In the genomic region with DNA sequence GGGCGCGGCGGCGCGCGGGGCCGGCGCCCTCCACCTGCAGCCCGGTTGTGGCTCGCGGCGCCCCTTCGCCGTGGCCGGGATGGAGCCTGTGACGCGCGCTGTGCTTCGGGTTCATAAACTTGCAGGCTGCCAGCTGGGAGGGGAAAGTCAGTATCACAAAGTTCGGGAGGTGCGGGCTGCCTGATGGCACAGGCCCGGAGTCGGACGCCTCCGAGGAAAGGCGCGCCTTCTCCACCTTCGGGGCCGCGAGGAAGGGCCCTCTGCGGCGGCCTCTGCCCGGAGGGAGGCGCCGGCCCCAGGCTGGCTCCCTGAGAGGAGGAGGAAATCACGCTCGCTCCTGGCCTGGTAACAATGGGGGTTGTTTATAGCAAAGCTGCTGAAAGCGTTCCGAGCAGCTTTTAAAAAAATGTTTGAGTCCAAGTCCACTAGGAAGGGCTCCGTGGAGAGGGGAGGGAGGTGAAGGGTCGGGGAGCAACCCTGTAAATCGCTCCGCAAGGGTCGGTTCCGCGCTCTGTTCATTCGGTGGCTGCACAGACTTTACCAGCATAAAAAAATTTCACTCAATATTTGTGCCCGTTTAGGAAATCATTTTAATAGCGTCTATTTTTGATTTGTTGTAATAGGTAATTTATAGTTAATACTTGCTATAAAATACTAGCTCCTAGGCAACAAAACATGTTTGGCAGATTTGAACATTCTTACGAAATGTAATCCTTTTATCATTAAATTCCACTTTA, we compare ENCODE assay signal across 8 cellular contexts. TPM values are rescaled to one million over a fixed set of nuclear protein-coding genes. Genes with fewer than 3 reads are reported as not detected.
DNase-seq lines count a peak whose midpoint lies in the region; ATAC-seq and TF ChIP-seq lines count a peak whose summit lies in the region.

No MANE protein-coding gene starts in this region.

- H3K27me3 Mint-ChIP-seq in brain, result peaks cover 3% of the 10 kb centered on the region

- H3K27me3 ChIP-seq in BLaER1 treated with 17β-estradiol and CSF1 and Interleukin-3, amounts not matched to agents 10 nM and 100 nM, result peaks cover 31 to 54% (median 48%) of the 10 kb centered on the region in 11 experiments
- no peaks in the 10 kb centered on the region for H3K27me3 ChIP-seq in iPS DF 6.9 (ENCODE audit: control insufficient read depth, insufficient read depth, low read length)

- peak overlapping the region; percentile 74 to 97 (median 90) for H3K4me2 ChIP-seq in BLaER1 treated with 17β-estradiol and CSF1 and Interleukin-3, amounts not matched to agents 10 nM and 100 nM

- in situ Hi-C loops in SK-MEL-5 (cut with HindIII; ENCODE audit: low pct_unique_long_range_greater_than_20kb, low sequenced_read_pairs), result no loop called here

- peak; percentile 32 for ATAC-seq in GM19035 (IDR thresholded peaks at IDR 0.05; ENCODE audit: unreplicated experiment)
- ATAC-seq in HG03342 (IDR thresholded peaks at IDR 0.05; ENCODE audit: unreplicated experiment), result peak; percentile 33

- H3K4me3 ChIP-seq in BLaER1 treated with 17β-estradiol and CSF1 and Interleukin-3, amounts not matched to agents 10 nM and 100 nM, result peak overlapping the region; percentile 80 to 96 (median 90)
- H3K4me3 ChIP-seq in iPS DF 6.9 (ENCODE audit: low read length), result peak overlapping the region; percentile 95; the same call in 1 of the 2 replicates

- peak overlapping the region; percentile 37 to 71 (median 58); a peak in 18 of 22 replicates for H3K27ac ChIP-seq in BLaER1 treated with 17β-estradiol and CSF1 and Interleukin-3, amounts not matched to agents 10 nM and 100 nM
- no peak overlapping the region for H3K27ac ChIP-seq in iPS DF 6.9 (ENCODE audit: low read length)

- no peaks in the 10 kb centered on the region; a peak in 1 of 22 replicates for H3K9me3 ChIP-seq in BLaER1 treated with 17β-estradiol and CSF1 and Interleukin-3, amounts not matched to agents 10 nM and 100 nM (replicated peaks in 1 of 11)
- H3K9me3 ChIP-seq in iPS DF 6.9 (ENCODE audit: control insufficient read depth, insufficient read depth, low read length), result no peaks in the 10 kb centered on the region

- H3K9me3 Mint-ChIP-seq in brain, result peaks cover 0 to 7% (median 2%) of the 10 kb centered on the region in 5 experiments

- H3K4me3 Mint-ChIP-seq in brain, result peak overlapping the region; percentile 92 to 98 (median 97)

- H3K4me1 Mint-ChIP-seq in brain, result peaks cover 71% of the 10 kb centered on the region

- DNase-seq in SK-MEL-5 (ENCODE audit: low read depth, low spot score), result peak; percentile 59
- no peak for DNase-seq in iPS DF 6.9 (ENCODE audit: low read depth, low spot score)
- DNase-seq in putamen (ENCODE audit: low spot score), result peak; percentile 28
- DNase-seq in HPDE6-E6E7 (ENCODE audit: extremely low spot score), result no peak

- no peak for TF ChIP-seq CTCF in brain (conservative IDR thresholded peaks at IDR 0.05)

- peaks cover 41 to 55% (median 53%) of the 10 kb centered on the region in 11 experiments; a peak in 21 of 22 replicates for H4K20me1 ChIP-seq in BLaER1 treated with 17β-estradiol and CSF1 and Interleukin-3, amounts not matched to agents 10 nM and 100 nM

- peak overlapping the region; percentile 66 to 91 (median 80) for H3K9ac ChIP-seq in BLaER1 treated with 17β-estradiol and CSF1 and Interleukin-3, amounts not matched to agents 10 nM and 100 nM

- H3K4me1 ChIP-seq in BLaER1 treated with 17β-estradiol and CSF1 and Interleukin-3, amounts not matched to agents 10 nM and 100 nM, result peaks cover 25 to 45% (median 30%) of the 10 kb centered on the region in 10 experiments
- peaks cover 1% of the 10 kb centered on the region; the same call in 1 of the 2 replicates for H3K4me1 ChIP-seq in iPS DF 6.9 (ENCODE audit: control insufficient read depth, insufficient read depth, low read length)

- H3K36me3 ChIP-seq in BLaER1 treated with 17β-estradiol and CSF1 and Interleukin-3, amounts not matched to agents 10 nM and 100 nM, result no peaks in the 10 kb centered on the region
- H3K36me3 ChIP-seq in iPS DF 6.9 (ENCODE audit: control insufficient read depth, insufficient read depth, low read length), result no peaks in the 10 kb centered on the region

- peak overlapping the region; percentile 96 to 99 (median 97) for H3K27ac Mint-ChIP-seq in brain

- H3K36me3 Mint-ChIP-seq in brain, result peaks cover 8% of the 10 kb centered on the region

- WGBS in iPS DF 6.9 (ENCODE audit: insufficient coverage, insufficient read length), result no CpG with 5 or more reads among the region's 50 CpGs

RNA-seq across cellular contexts. Expression of a gene that starts 1.0 kb away (rescaled TPM):
- 47.2 and 47.5 TPM in 2 replicates for total RNA-seq in SK-MEL-5 (2014; rRNA removed; shearing (Covaris generic))
- 16.9 and 23.7 TPM in 2 replicates for polyA plus RNA-seq in SK-MEL-5 (2015; cell fraction: cytosol; rRNA removed)
- 96.8 and 119 TPM in 2 replicates for polyA plus RNA-seq in SK-MEL-5 (2015; cell fraction: nucleus; rRNA removed)
- 50.8 TPM for polyA plus RNA-seq in brain (ENCODE audit: insufficient read depth, low read depth, low replicate concordance)

Comparison
In these comparisons a context has a peak if more than half of its experiments do, and no peak if none do; other contexts are left out.
1. DNase-seq: peak in SK-MEL-5 (single experiment) and putamen (single experiment); none in iPS DF 6.9 (single experiment) and HPDE6-E6E7 (single experiment).